Comparison of ENCODE assay signal across 19 cellular contexts in genomic region chr9:137451976-137452760, GRCh38. TPM values are rescaled to one million over a fixed set of nuclear protein-coding genes. Genes with fewer than 3 reads are reported as not detected.
DNase-seq lines count a peak whose midpoint lies in the region; ATAC-seq, FAIRE-seq and TF ChIP-seq lines count a peak whose summit lies in the region.
"Had no signal": no experiment of that assay in that cellular context is flagged by ENCODE, and none has a peak within 500 bp of the region (broad histone marks: within the 10 kb centered on the region; RNA-seq: fewer than 3 reads in every experiment).

No MANE protein-coding gene starts in this region.

- no peak overlapping the region for H3K9ac ChIP-seq in kidney (ENCODE audit: low read length in 2 of 2)
- H3K9ac ChIP-seq: parathyroid adenoma had no signal

- no peaks in the 10 kb centered on the region for H3K9me3 ChIP-seq in T-helper 17 cell (ENCODE audit: control insufficient read depth, low read length, poor library complexity, severe bottlenecking)
- no peaks in the 10 kb centered on the region for H3K9me3 ChIP-seq in kidney (ENCODE audit: control insufficient read depth in 1 of 2, low read length in 2 of 2)
- H3K9me3 ChIP-seq: Peyer's patch, tibial artery had no signal

- no peak overlapping the region for H3K27ac ChIP-seq in kidney (ENCODE audit: low read depth in 2 of 2, low read length in 2 of 2)
- H3K27ac ChIP-seq: parathyroid adenoma, Peyer's patch, tibial artery had no signal

- no peak overlapping the region for H3K4me3 Mint-ChIP-seq in activated naive CD4-positive, alpha-beta T cell treated with anti-CD3 and anti-CD28 coated beads, Interleukin-2, amount 10 ng/mL, durations not matched to agents 7 days and 5 days
- H3K4me3 Mint-ChIP-seq in T-helper 17 cell = peak overlapping the region; percentile 83
- H3K4me3 Mint-ChIP-seq in stimulated activated naive B cell treated with anti-CD40 and anti-IgM and Interleukin-4, amounts not matched to agents 10 μg/mL and 1 μg/mL and 100 μg/mL, for 72 hours = peak overlapping the region in 1 of 2 donors; percentile 25
- no peak overlapping the region for H3K4me3 Mint-ChIP-seq in activated CD4-positive, alpha-beta memory T cell treated with anti-CD3 and anti-CD28 coated beads, Interleukin-2, amount 10 ng/mL, durations not matched to agents 7 days and 5 days

- TF ChIP-seq CTCF in kidney (IDR thresholded peaks at IDR 0.05; ENCODE audit: borderline replicate concordance, extremely low read depth, insufficient read depth) = no peak

- H3K4me3 ChIP-seq in kidney (ENCODE audit: low read length in 2 of 2) = no peak overlapping the region
- H3K4me3 ChIP-seq: GM12878, Peyer's patch, tibial artery had no signal

- CTCF ChIA-PET in activated naive CD4-positive, alpha-beta T cell treated with anti-CD3 and anti-CD28 coated beads, Interleukin-2, amount 10 ng/mL, durations not matched to agents 7 days and 5 days (lab: Charles Lee) = interaction anchor here (0.8 kb wide), 1 partner anchor 9 kb away, joined by 4 read pairs; no protein-coding TSS in a partner anchor
- CTCF ChIA-PET in activated CD4-positive, alpha-beta memory T cell treated with anti-CD3 and anti-CD28 coated beads, Interleukin-2, amount 10 ng/mL, durations not matched to agents 7 days and 5 days (lab: Charles Lee) = interaction anchor here (1.0 kb wide), 1 partner anchor 8 kb away, joined by 3 read pairs; no protein-coding TSS in a partner anchor

- ATAC-seq in T-helper 17 cell (no peak), HG03159 (IDR thresholded peaks at IDR 0.05; ENCODE audit: unreplicated experiment) (no peak)
- ATAC-seq in stimulated activated naive B cell treated with anti-CD40 and anti-IgM and Interleukin-4, amounts not matched to agents 10 μg/mL and 1 μg/mL and 100 μg/mL, for 72 hours (replicated peaks) = no peak
- ATAC-seq: GM12878 had no signal

- peaks cover 7 to 14% of the 10 kb centered on the region in 2 donors for H3K4me1 ChIP-seq in kidney (ENCODE audit: control insufficient read depth in 1 of 2, insufficient read depth in 1 of 2, low read depth in 1 of 2, low read length in 2 of 2)
- H3K4me1 ChIP-seq: parathyroid adenoma had no signal

- H3K4me1 Mint-ChIP-seq in activated naive CD4-positive, alpha-beta T cell treated with anti-CD3 and anti-CD28 coated beads, Interleukin-2, amount 10 ng/mL, durations not matched to agents 7 days and 5 days = peaks cover 54% of the 10 kb centered on the region
- H3K4me1 Mint-ChIP-seq in T-helper 17 cell = peaks cover 17% of the 10 kb centered on the region
- H3K4me1 Mint-ChIP-seq in stimulated activated naive B cell treated with anti-CD40 and anti-IgM and Interleukin-4, amounts not matched to agents 10 μg/mL and 1 μg/mL and 100 μg/mL, for 72 hours = peaks cover 28 to 62% of the 10 kb centered on the region in 2 donors
- H3K4me1 Mint-ChIP-seq in activated CD4-positive, alpha-beta memory T cell treated with anti-CD3 and anti-CD28 coated beads, Interleukin-2, amount 10 ng/mL, durations not matched to agents 7 days and 5 days = peaks cover 25% of the 10 kb centered on the region

- H3K36me3 ChIP-seq in kidney (ENCODE audit: control insufficient read depth in 1 of 2, insufficient read depth in 2 of 2, low read length in 2 of 2) = no peaks in the 10 kb centered on the region

- H3K27me3 Mint-ChIP-seq in activated naive CD4-positive, alpha-beta T cell treated with anti-CD3 and anti-CD28 coated beads, Interleukin-2, amount 10 ng/mL, durations not matched to agents 7 days and 5 days = peaks cover 5% of the 10 kb centered on the region
- no peaks in the 10 kb centered on the region for H3K27me3 Mint-ChIP-seq in T-helper 17 cell
- no peaks in the 10 kb centered on the region for H3K27me3 Mint-ChIP-seq in stimulated activated naive B cell treated with anti-CD40 and anti-IgM and Interleukin-4, amounts not matched to agents 10 μg/mL and 1 μg/mL and 100 μg/mL, for 72 hours
- no peaks in the 10 kb centered on the region for H3K27me3 Mint-ChIP-seq in activated CD4-positive, alpha-beta memory T cell treated with anti-CD3 and anti-CD28 coated beads, Interleukin-2, amount 10 ng/mL, durations not matched to agents 7 days and 5 days

- H3K36me3 Mint-ChIP-seq in activated naive CD4-positive, alpha-beta T cell treated with anti-CD3 and anti-CD28 coated beads, Interleukin-2, amount 10 ng/mL, durations not matched to agents 7 days and 5 days = peaks cover 18% of the 10 kb centered on the region
- H3K36me3 Mint-ChIP-seq in T-helper 17 cell (ENCODE audit: low read depth) = no peaks in the 10 kb centered on the region
- peaks cover 25 to 43% of the 10 kb centered on the region in 2 donors for H3K36me3 Mint-ChIP-seq in stimulated activated naive B cell treated with anti-CD40 and anti-IgM and Interleukin-4, amounts not matched to agents 10 μg/mL and 1 μg/mL and 100 μg/mL, for 72 hours
- peaks cover 6% of the 10 kb centered on the region for H3K36me3 Mint-ChIP-seq in activated CD4-positive, alpha-beta memory T cell treated with anti-CD3 and anti-CD28 coated beads, Interleukin-2, amount 10 ng/mL, durations not matched to agents 7 days and 5 days (ENCODE audit: low read depth)

- H3K27ac Mint-ChIP-seq in activated naive CD4-positive, alpha-beta T cell treated with anti-CD3 and anti-CD28 coated beads, Interleukin-2, amount 10 ng/mL, durations not matched to agents 7 days and 5 days = peak overlapping the region; percentile 64
- no peak overlapping the region for H3K27ac Mint-ChIP-seq in T-helper 17 cell
- H3K27ac Mint-ChIP-seq in stimulated activated naive B cell treated with anti-CD40 and anti-IgM and Interleukin-4, amounts not matched to agents 10 μg/mL and 1 μg/mL and 100 μg/mL, for 72 hours = peak overlapping the region; percentile 25
- H3K27ac Mint-ChIP-seq in activated CD4-positive, alpha-beta memory T cell treated with anti-CD3 and anti-CD28 coated beads, Interleukin-2, amount 10 ng/mL, durations not matched to agents 7 days and 5 days = no peak overlapping the region

- peak; percentile 24 for DNase-seq in activated naive CD4-positive, alpha-beta T cell treated with anti-CD3 and anti-CD28 coated beads, Interleukin-2, amount 10 ng/mL, durations not matched to agents 7 days and 5 days
- no peak for DNase-seq in activated naive CD4-positive, alpha-beta T cell treated with anti-CD3 and anti-CD28 coated beads, Interleukin-2, amount 50 U/mL, for 16 hours
- DNase-seq in T-helper 17 cell (peak in 2 of 3 donors; percentile 1 to 5), kidney (peak; percentile 73), hepatic stellate cell (ENCODE audit: low spot score) (no peak)
- no peak for DNase-seq in stimulated activated naive B cell treated with anti-CD40 and anti-IgM and Interleukin-4, amounts not matched to agents 10 μg/mL and 1 μg/mL and 100 μg/mL, for 72 hours
- no peak for DNase-seq in activated CD4-positive, alpha-beta memory T cell treated with anti-CD3 and anti-CD28 coated beads, Interleukin-2, amount 10 ng/mL, durations not matched to agents 7 days and 5 days
- DNase-seq: mammary epithelial cell; NCI-H1436 treated with DMSO at 0.1 percent for 48 hours; NCI-H524 treated with DMSO at 0.1 percent for 48 hours; stimulated activated CD4-positive, alpha-beta T cell treated with anti-CD3 and anti-CD28 coated beads, Interleukin-15, amount 100 ng/mL, for 24 hours; T1000 had no signal

- no peaks in the 10 kb centered on the region for H3K9me3 Mint-ChIP-seq in activated naive CD4-positive, alpha-beta T cell treated with anti-CD3 and anti-CD28 coated beads, Interleukin-2, amount 10 ng/mL, durations not matched to agents 7 days and 5 days
- no peaks in the 10 kb centered on the region for H3K9me3 Mint-ChIP-seq in stimulated activated naive B cell treated with anti-CD40 and anti-IgM and Interleukin-4, amounts not matched to agents 10 μg/mL and 1 μg/mL and 100 μg/mL, for 72 hours
- H3K9me3 Mint-ChIP-seq in activated CD4-positive, alpha-beta memory T cell treated with anti-CD3 and anti-CD28 coated beads, Interleukin-2, amount 10 ng/mL, durations not matched to agents 7 days and 5 days = no peaks in the 10 kb centered on the region

- POLR2A ChIA-PET in activated CD4-positive, alpha-beta memory T cell treated with anti-CD3 and anti-CD28 coated beads, Interleukin-2, amount 10 ng/mL, durations not matched to agents 7 days and 5 days (lab: Charles Lee) = no interaction called here

- FAIRE-seq in kidney (lab: Jason Lieb, UNC) = no peak
- FAIRE-seq: GM12878 had no signal

- intact Hi-C loops in kidney (cut with DNase I) = no loop called here

RNA-seq across cellular contexts. Expression of gene NSMF, which starts 7.0 kb away (rescaled TPM):
- 10 to 100 TPM; 41.5 to 54.2 TPM for total RNA-seq in T-helper 17 cell
- total RNA-seq in kidney = 49.5 TPM
- polyA plus RNA-seq in kidney (ENCODE audit: insufficient read depth, low read depth, low replicate concordance) = 32.7 TPM
- total RNA-seq in activated CD4-positive, alpha-beta memory T cell treated with anti-CD3 and anti-CD28 coated beads, Interleukin-2, amount 10 ng/mL, durations not matched to agents 7 days and 5 days = 10 to 100 TPM; 29.0 to 31.9 TPM

RNA-seq across cellular contexts. Expression of gene ENTPD8, which starts 11.0 kb away (rescaled TPM):
- total RNA-seq in T-helper 17 cell (not detected), kidney (5.2 TPM)
- 5.0 TPM for polyA plus RNA-seq in kidney (ENCODE audit: insufficient read depth, low read depth, low replicate concordance)
- not detected for total RNA-seq in activated CD4-positive, alpha-beta memory T cell treated with anti-CD3 and anti-CD28 coated beads, Interleukin-2, amount 10 ng/mL, durations not matched to agents 7 days and 5 days
- total RNA-seq: activated CD8-positive, alpha-beta memory T cell treated with anti-CD3 and anti-CD28 coated beads for 36 hours; esophagus mucosa; GM12878 had no signal
- polyA plus RNA-seq: GM12878 had no signal

RNA-seq across cellular contexts. Expression of gene NOXA1, which starts 29.0 kb away (rescaled TPM):
- 1 to 10 TPM; 3.0 to 3.3 TPM for total RNA-seq in T-helper 17 cell
- 21.8 TPM for total RNA-seq in kidney
- polyA plus RNA-seq in kidney (ENCODE audit: insufficient read depth, low read depth, low replicate concordance) = 19.1 TPM
- total RNA-seq in activated CD4-positive, alpha-beta memory T cell treated with anti-CD3 and anti-CD28 coated beads, Interleukin-2, amount 10 ng/mL, durations not matched to agents 7 days and 5 days = under 1 TPM; 0.50 to 0.73 TPM
- total RNA-seq: GM12878 had no signal

RNA-seq across cellular contexts. Expression of gene EXD3, which starts 29.2 kb away (rescaled TPM):
- total RNA-seq in T-helper 17 cell (10 to 100 TPM; 15.4 to 17.8 TPM), kidney (44.5 TPM)
- 18.9 TPM for polyA plus RNA-seq in kidney (ENCODE audit: insufficient read depth, low read depth, low replicate concordance)
- total RNA-seq in activated CD4-positive, alpha-beta memory T cell treated with anti-CD3 and anti-CD28 coated beads, Interleukin-2, amount 10 ng/mL, durations not matched to agents 7 days and 5 days = 10 to 100 TPM; 17.9 to 18.1 TPM

Comparison
In these comparisons a context has a peak if more than half of its experiments do, and no peak if none do; other contexts are left out.
1. DNase-seq: peak in activated naive CD4-positive, alpha-beta T cell treated with anti-CD3 and anti-CD28 coated beads, Interleukin-2, amount 10 ng/mL, durations not matched to agents 7 days and 5 days (single experiment), T-helper 17 cell (2 of 3) and kidney (single experiment); none in activated naive CD4-positive, alpha-beta T cell treated with anti-CD3 and anti-CD28 coated beads, Interleukin-2, amount 50 U/mL, for 16 hours (single experiment), stimulated activated naive B cell treated with anti-CD40 and anti-IgM and Interleukin-4, amounts not matched to agents 10 μg/mL and 1 μg/mL and 100 μg/mL, for 72 hours (single experiment), activated CD4-positive, alpha-beta memory T cell treated with anti-CD3 and anti-CD28 coated beads, Interleukin-2, amount 10 ng/mL, durations not matched to agents 7 days and 5 days (single experiment) and hepatic stellate cell (single experiment).
2. H3K27ac Mint-ChIP-seq: peak in activated naive CD4-positive, alpha-beta T cell treated with anti-CD3 and anti-CD28 coated beads, Interleukin-2, amount 10 ng/mL, durations not matched to agents 7 days and 5 days (single experiment) and stimulated activated naive B cell treated with anti-CD40 and anti-IgM and Interleukin-4, amounts not matched to agents 10 μg/mL and 1 μg/mL and 100 μg/mL, for 72 hours (single experiment); none in T-helper 17 cell (single experiment) and activated CD4-positive, alpha-beta memory T cell treated with anti-CD3 and anti-CD28 coated beads, Interleukin-2, amount 10 ng/mL, durations not matched to agents 7 days and 5 days (single experiment).